8 cellular contexts compared by ENCODE assay signal in genomic region chr10:47361293-47361692, GRCh38. TPM values are rescaled to one million over a fixed set of nuclear protein-coding genes. Genes with fewer than 3 reads are reported as not detected.
DNase-seq lines count a peak whose midpoint lies in the region; ATAC-seq and TF ChIP-seq lines count a peak whose summit lies in the region.

No MANE protein-coding gene starts in this region.

- H3K4me3 ChIP-seq in foreskin fibroblast (ENCODE audit: low read depth in 1 of 2, low read length in 2 of 2), result no peak overlapping the region

- intact Hi-C loops in posterior vena cava (cut with DNase I), result no loop called here

- no peak overlapping the region for H3K27ac ChIP-seq in C4-2B

- ATAC-seq in HG02642 (IDR thresholded peaks at IDR 0.05; ENCODE audit: poor library complexity, unreplicated experiment) (no peak), GM19328 (IDR thresholded peaks at IDR 0.05; ENCODE audit: unreplicated experiment) (no peak)

- peak; percentile 24 for DNase-seq in GM19238 (ENCODE audit: insufficient read length, low spot score)
- peak; percentile 23 for DNase-seq in SK-N-DZ (ENCODE audit: low spot score)
- DNase-seq in foreskin fibroblast, result peak in 1 of 2 donors; percentile 54
- DNase-seq in posterior vena cava (ENCODE audit: low spot score), result peak; percentile 80
- DNase-seq in A172 (ENCODE audit: low spot score), result no peak

- TF ChIP-seq CTCF in C4-2B (conservative IDR thresholded peaks at IDR 0.05) (peak; percentile 88), foreskin fibroblast (IDR thresholded peaks at IDR 0.05; ENCODE audit: low read depth, low read length) (peak; percentile 78)

RNA-seq across cellular contexts. Expression of gene RBP3, which starts 13.1 kb away (rescaled TPM):
- not detected in 2 replicates for polyA plus RNA-seq in SK-N-DZ (2014; cell fraction: cytosol; rRNA removed)
- not detected in 2 replicates for polyA plus RNA-seq in SK-N-DZ (2014; cell fraction: nucleus; rRNA removed)
- total RNA-seq in posterior vena cava, result not detected
- total RNA-seq in A172 (2014; rRNA removed; shearing (Covaris generic)), result not detected in 2 replicates

RNA-seq across cellular contexts. Expression of gene ZNF488, which starts 22.8 kb away (rescaled TPM):
- polyA plus RNA-seq in SK-N-DZ (2014; cell fraction: cytosol; rRNA removed), result 0.12 and 0.32 TPM in 2 replicates
- polyA plus RNA-seq in SK-N-DZ (2014; cell fraction: nucleus; rRNA removed), result 0.08 and 0.30 TPM in 2 replicates
- total RNA-seq in posterior vena cava, result not detected
- 2.6 and 3.6 TPM in 2 replicates for total RNA-seq in A172 (2014; rRNA removed; shearing (Covaris generic))

RNA-seq across cellular contexts. Expression of gene GDF2, which starts 39.0 kb away (rescaled TPM):
- polyA plus RNA-seq in SK-N-DZ (2014; cell fraction: cytosol; rRNA removed), result not detected in 2 replicates
- not detected in 2 replicates for polyA plus RNA-seq in SK-N-DZ (2014; cell fraction: nucleus; rRNA removed)
- not detected for total RNA-seq in posterior vena cava
- not detected in 2 replicates for total RNA-seq in A172 (2014; rRNA removed; shearing (Covaris generic))
